16 cellular contexts compared by ENCODE assay signal in the genomic region with DNA sequence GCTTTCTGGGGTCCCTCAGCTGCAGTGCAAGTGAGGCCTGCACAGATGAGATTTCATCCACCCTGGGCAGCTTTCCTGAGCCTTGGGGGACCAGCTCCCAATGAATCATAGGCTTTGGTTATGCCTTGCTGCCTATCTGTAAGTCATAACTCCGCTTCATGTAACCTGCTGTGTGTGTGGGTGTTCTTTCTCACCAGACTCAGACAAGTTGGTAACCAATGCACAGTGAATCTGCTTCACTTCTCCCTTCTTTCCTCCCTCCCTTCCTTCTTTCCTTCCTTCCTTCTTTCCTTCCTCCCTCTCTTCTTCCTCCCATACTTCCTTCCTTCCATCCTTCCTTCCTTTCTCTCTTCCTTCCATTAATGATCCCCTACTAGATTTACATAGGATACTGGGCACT. TPM values are rescaled to one million over a fixed set of nuclear protein-coding genes. Genes with fewer than 3 reads are reported as not detected.
A peak's percentile ranks its signal among the peaks of the same experiment; 100 is the strongest.
DNase-seq lines count a peak whose midpoint lies in the region; ATAC-seq, FAIRE-seq and TF ChIP-seq lines count a peak whose summit lies in the region.
"Had no signal": no experiment of that assay in that cellular context is flagged by ENCODE, and none has a peak within 500 bp of the region (broad histone marks: within the 10 kb centered on the region; RNA-seq: fewer than 3 reads in every experiment).

No MANE protein-coding gene starts in this region.

- H3K36me3 ChIP-seq in GM23248 (ENCODE audit: low read depth): no peaks in the 10 kb centered on the region
- no peaks in the 10 kb centered on the region for H3K36me3 ChIP-seq in astrocyte (ENCODE audit: insufficient read depth, low read length)

- intact Hi-C loops in Right ventricle myocardium inferior (cut with DNase I): no loop called here

- H3K4me3 ChIP-seq in GM23248: no peak overlapping the region
- no peak overlapping the region for H3K4me3 ChIP-seq in astrocyte (ENCODE audit: insufficient read depth, low read depth, low read length)
- H3K4me3 ChIP-seq in epithelial cell of proximal tubule (ENCODE audit: low read depth, low read length): no peak overlapping the region

- H3K9me3 ChIP-seq in GM23248 (ENCODE audit: low read depth) (no peaks in the 10 kb centered on the region), astrocyte (ENCODE audit: insufficient read depth, low read depth, low read length) (no peaks in the 10 kb centered on the region)
- H3K9me3 ChIP-seq: Caco-2 had no signal

- no peaks in the 10 kb centered on the region for H3K4me1 ChIP-seq in GM23248 (ENCODE audit: insufficient read depth)
- no peaks in the 10 kb centered on the region for H3K4me1 ChIP-seq in astrocyte (ENCODE audit: insufficient read depth, low read length)
- H3K4me1 ChIP-seq: Caco-2 had no signal

- H3K27ac ChIP-seq in GM23248: no peak overlapping the region
- H3K27ac ChIP-seq in astrocyte (ENCODE audit: low read depth, low read length): no peak overlapping the region
- H3K27ac ChIP-seq: HL-60 had no signal

- no peaks in the 10 kb centered on the region for H3K9me2 ChIP-seq in GM23248 (ENCODE audit: insufficient read depth)

- H3F3A ChIP-seq in GM23248 (ENCODE audit: insufficient read depth): no peaks in the 10 kb centered on the region

- TF ChIP-seq CTCF in astrocyte (IDR thresholded peaks at IDR 0.05; ENCODE audit: insufficient read depth, low read depth, low read length): no peak
- TF ChIP-seq CTCF in epithelial cell of proximal tubule (conservative IDR thresholded peaks at IDR 0.05; ENCODE audit: low read depth, low read length): no peak

- H4K20me1 ChIP-seq in GM23248 (ENCODE audit: insufficient read depth) (no peaks in the 10 kb centered on the region), astrocyte (ENCODE audit: insufficient read depth, low read length) (no peaks in the 10 kb centered on the region)

- no peaks in the 10 kb centered on the region for H3K27me3 ChIP-seq in GM23248 (replicated peaks; ENCODE audit: insufficient read depth)
- peaks cover 13% of the 10 kb centered on the region for H3K27me3 ChIP-seq in astrocyte (ENCODE audit: insufficient read depth, low read length)

- FAIRE-seq in astrocyte (lab: Jason Lieb, UNC): no peak
- FAIRE-seq: HTR-8/SVneo had no signal

- no peaks in the 10 kb centered on the region for H3K79me2 ChIP-seq in GM23248 (ENCODE audit: insufficient read depth)
- H3K79me2 ChIP-seq in astrocyte (ENCODE audit: insufficient read depth, low read length): no peaks in the 10 kb centered on the region

- H3K9ac ChIP-seq in GM23248 (no peak overlapping the region), astrocyte (ENCODE audit: low read length) (no peak overlapping the region)

- H3K27me3 Mint-ChIP-seq in astrocyte (ENCODE audit: low read depth, unreplicated experiment): peaks cover 41% of the 10 kb centered on the region

- no peak for ATAC-seq in HG02973 (IDR thresholded peaks at IDR 0.05; ENCODE audit: unreplicated experiment)
- ATAC-seq in Right ventricle myocardium inferior: no peak
- ATAC-seq in HG02763 (IDR thresholded peaks at IDR 0.05; ENCODE audit: unreplicated experiment): no peak

- H3K4me1 Mint-ChIP-seq in astrocyte (ENCODE audit: low read depth, unreplicated experiment): peaks cover 4% of the 10 kb centered on the region

- in situ Hi-C loops in GM23248 (cut with MboI): no loop called here

- H3K4me2 ChIP-seq in GM23248 (ENCODE audit: unreplicated experiment) (no peak overlapping the region), astrocyte (ENCODE audit: low read length) (peak overlapping the region; percentile 43)

- no peak overlapping the region for H2AFZ ChIP-seq in GM23248
- H2AFZ ChIP-seq in astrocyte (ENCODE audit: low read depth, low read length): no peak overlapping the region

- 75 to 82% methylated on average over 1 of the region's 1 CpG for WGBS in GM23248 (ENCODE audit: low coverage in 1 of 2, low lambda C conversion rate in 2 of 2, missing lambda C conversion rate in 2 of 2), 2 experiments

- H3K36me3 Mint-ChIP-seq in astrocyte (ENCODE audit: low read depth, unreplicated experiment): no peaks in the 10 kb centered on the region

- H3K27ac Mint-ChIP-seq in astrocyte (ENCODE audit: unreplicated experiment): peak overlapping the region; percentile 43

- DNase-seq in GM23248: peak; percentile 15
- DNase-seq in astrocyte (ENCODE audit: low read depth): peak; percentile 27
- peak; percentile 27 for DNase-seq in epithelial cell of proximal tubule (ENCODE audit: low read depth)
- DNase-seq in non-pigmented ciliary epithelial cell (ENCODE audit: low read depth): peak; percentile 44
- DNase-seq in Right ventricle myocardium inferior (ENCODE audit: missing footprints): no peak
- no peak for DNase-seq in DMS153 treated with DMSO at 0.1 percent for 48 hours (lab: John Stamatoyannopoulos, UW; ENCODE audit: unreplicated experiment)
- DNase-seq: AML-193, Caco-2, DMS53, H7, NCI-H187 treated with DMSO at 0.1 percent for 48 hours, OCI-M1 had no signal

- H3K4me3 Mint-ChIP-seq in astrocyte (ENCODE audit: unreplicated experiment): no peak overlapping the region

- H3K9me3 Mint-ChIP-seq in astrocyte (ENCODE audit: unreplicated experiment): peaks cover 8% of the 10 kb centered on the region

RNA-seq across cellular contexts. Expression of a gene that starts 34.4 kb away (rescaled TPM):
- total RNA-seq in GM23248 (2014; rRNA removed; shearing (Covaris generic)): 25.3 and 29.0 TPM in 2 replicates
- polyA plus RNA-seq in GM23248 (2016; fragmentation: Nextera tagmentation; extraction: Ambion mirVana): 104 and 106 TPM in 2 replicates
- total RNA-seq in astrocyte (89.8 and 98.6 TPM in 2 replicates), epithelial cell of proximal tubule (85.6 and 115 TPM in 2 replicates), Right ventricle myocardium inferior (38.1 TPM)

RNA-seq across cellular contexts. Expression of a gene that starts 42.9 kb away (rescaled TPM):
- 32.2 and 36.4 TPM in 2 replicates for total RNA-seq in GM23248 (2014; rRNA removed; shearing (Covaris generic))
- polyA plus RNA-seq in GM23248 (2016; fragmentation: Nextera tagmentation; extraction: Ambion mirVana): 20.0 and 21.6 TPM in 2 replicates
- total RNA-seq in astrocyte: 12.2 and 12.5 TPM in 2 replicates
- total RNA-seq in epithelial cell of proximal tubule: 6.0 and 9.8 TPM in 2 replicates
- total RNA-seq in Right ventricle myocardium inferior: 9.8 TPM

Comparison
In these comparisons a context has a peak if more than half of its experiments do, and no peak if none do; other contexts are left out.
1. DNase-seq: peak in GM23248 (single experiment), astrocyte (single experiment), epithelial cell of proximal tubule (single experiment) and non-pigmented ciliary epithelial cell (single experiment); none in Right ventricle myocardium inferior (single experiment) and DMS153 treated with DMSO at 0.1 percent for 48 hours (single experiment).